Comparison of ENCODE assay signal across 25 cellular contexts in genomic region chr2:161379740-161380139, GRCh38. TPM values are rescaled to one million over a fixed set of nuclear protein-coding genes. Genes with fewer than 3 reads are reported as not detected.
DNase-seq lines count a peak whose midpoint lies in the region; ATAC-seq lines count a peak whose summit lies in the region.
"Had no signal": no experiment of that assay in that cellular context is flagged by ENCODE, and none has a peak within 500 bp of the region (broad histone marks: within the 10 kb centered on the region; RNA-seq: fewer than 3 reads in every experiment).

No MANE protein-coding gene starts in this region.

- in situ Hi-C loops in G401 (cut with HindIII; ENCODE audit: low sequenced_read_pairs), result no loop called here

- ATAC-seq in left ventricle myocardium superior, result peak; percentile 100
- ATAC-seq: A549, GM12878, GM23338, Panc1 had no signal

- DNase-seq in G401 (ENCODE audit: low spot score) (peak; percentile 52), cerebellum (ENCODE audit: low spot score) (peak; percentile 8), left ventricle myocardium superior (peak; percentile 51), pons (ENCODE audit: low spot score) (peak; percentile 8), 8988T (no peak), NCI-H748 (lab: John Stamatoyannopoulos, UW; ENCODE audit: unreplicated experiment) (no peak), islet precursor cell (no peak)
- DNase-seq in activated CD8-positive, alpha-beta memory T cell treated with anti-CD3 and anti-CD28 coated beads, Interleukin-2, amount 50 U/mL, for 48 hours, result no peak
- DNase-seq: AML-193; CD4-positive, alpha-beta T cell; GDM1; H9; KBM-7; MM.1S; NCI-H1417; NCI-H1694; NCI-H2029 treated with DMSO at 0.1 percent for 48 hours; NCI-H2227 treated with DMSO at 0.1 percent for 48 hours; NCI-H526 treated with DMSO at 0.1 percent for 48 hours; SIG-M5 had no signal

- intact Hi-C loops in left ventricle myocardium superior (cut with micrococcal nuclease), result no loop called here

RNA-seq across cellular contexts. Expression of gene TBR1, which starts 36.4 kb away (rescaled TPM):
- not detected in 2 replicates for total RNA-seq in G401 (2014; rRNA removed; shearing (Covaris generic))
- total RNA-seq in cerebellum, result 0.64 TPM
- total RNA-seq in left ventricle myocardium superior, result not detected
- total RNA-seq: CD4-positive, alpha-beta T cell; GM12878; GM23338; LHCN-M2 had no signal

Comparison
In these comparisons a context has a peak if more than half of its experiments do, and no peak if none do; other contexts are left out.
1. DNase-seq: peak in G401 (single experiment), cerebellum (single experiment), left ventricle myocardium superior (single experiment) and pons (single experiment); none in 8988T (single experiment), NCI-H748 (single experiment), activated CD8-positive, alpha-beta memory T cell treated with anti-CD3 and anti-CD28 coated beads, Interleukin-2, amount 50 U/mL, for 48 hours (single experiment) and islet precursor cell (single experiment).